ENCODE assay signal across 13 cellular contexts in genomic region chr14:91869556-91869955, GRCh38. TPM values are rescaled to one million over a fixed set of nuclear protein-coding genes. Genes with fewer than 3 reads are reported as not detected.
A peak's percentile ranks its signal among the peaks of the same experiment; 100 is the strongest.
DNase-seq lines count a peak whose midpoint lies in the region; ATAC-seq and TF ChIP-seq lines count a peak whose summit lies in the region.
"Had no signal": no experiment of that assay in that cellular context is flagged by ENCODE, and none has a peak within 500 bp of the region (broad histone marks: within the 10 kb centered on the region; RNA-seq: fewer than 3 reads in every experiment).

No MANE protein-coding gene starts in this region.

- no peak overlapping the region for H3K27ac ChIP-seq in PC-3 (ENCODE audit: low read length)
- H3K27ac ChIP-seq in colonic mucosa: peak overlapping the region; percentile 37
- H3K27ac ChIP-seq in skin epidermis: peak overlapping the region in 11 of 21 experiments; percentile 9 to 98 (median 83)
- H3K27ac ChIP-seq: HL-60 had no signal

- H3K36me3 Mint-ChIP-seq in activated CD4-positive, alpha-beta T cell treated with anti-CD3 and anti-CD28 coated beads, Interleukin-2, amount 10 ng/mL, durations not matched to agents 24 days and 14 days (ENCODE audit: low read depth): peaks cover 5% of the 10 kb centered on the region

- intact Hi-C loops in activated CD4-positive, alpha-beta T cell treated with anti-CD3 and anti-CD28 coated beads, Interleukin-2, amount 10 ng/mL, durations not matched to agents 24 days and 14 days (cut with micrococcal nuclease): no loop called here
- intact Hi-C loops in PC-3 (cut with micrococcal nuclease): no loop called here
- intact Hi-C loops in colonic mucosa (cut with DNase I): no loop called here

- H3K4me3 Mint-ChIP-seq in activated CD4-positive, alpha-beta T cell treated with anti-CD3 and anti-CD28 coated beads, Interleukin-2, amount 10 ng/mL, durations not matched to agents 24 days and 14 days: peak overlapping the region; percentile 88

- H3K4me1 Mint-ChIP-seq in activated CD4-positive, alpha-beta T cell treated with anti-CD3 and anti-CD28 coated beads, Interleukin-2, amount 10 ng/mL, durations not matched to agents 24 days and 14 days: peaks cover 89% of the 10 kb centered on the region

- BruUV-seq in PC-3 (replicated peaks; lab: Mats Ljungman, UMichigan): no TSS peak

- H3K27ac Mint-ChIP-seq in activated CD4-positive, alpha-beta T cell treated with anti-CD3 and anti-CD28 coated beads, Interleukin-2, amount 10 ng/mL, durations not matched to agents 24 days and 14 days: peak overlapping the region; percentile 98

- H3K36me3 ChIP-seq in PC-3 (ENCODE audit: low read depth, low read length) (no peaks in the 10 kb centered on the region), colonic mucosa (no peaks in the 10 kb centered on the region)

- H3K4me3 ChIP-seq in PC-3 (ENCODE audit: low read length): peak overlapping the region; percentile 10; the same call in 1 of the 2 replicates
- no peak overlapping the region for H3K4me3 ChIP-seq in colonic mucosa
- no peak overlapping the region for H3K4me3 ChIP-seq in skin epidermis

- H3K27me3 Mint-ChIP-seq in activated CD4-positive, alpha-beta T cell treated with anti-CD3 and anti-CD28 coated beads, Interleukin-2, amount 10 ng/mL, durations not matched to agents 24 days and 14 days: no peaks in the 10 kb centered on the region

- H3K9ac ChIP-seq in PC-3 (ENCODE audit: low read length): no peak overlapping the region
- H3K9ac ChIP-seq in colonic mucosa (ENCODE audit: low read depth in 2 of 2, low read length in 2 of 2): no peak overlapping the region

- POLR2A ChIA-PET in PC-3 (lab: Charles Lee; ENCODE audit: unreplicated experiment): no interaction called here

- DNase-seq in activated CD4-positive, alpha-beta T cell treated with anti-CD3 and anti-CD28 coated beads, Interleukin-2, amount 10 ng/mL, durations not matched to agents 24 days and 14 days: no peak
- no peak for DNase-seq in activated CD4-positive, alpha-beta T cell treated with anti-CD3 and anti-CD28 coated beads for 1 hour
- DNase-seq in PC-3 (no peak), colonic mucosa (no peak), NCI-H128 (lab: John Stamatoyannopoulos, UW; ENCODE audit: unreplicated experiment) (no peak)
- DNase-seq: hypothalamus, MV-4-11, NCI-H526 treated with DMSO at 0.1 percent for 48 hours, right cardiac atrium had no signal

- peak overlapping the region; percentile 58 for H3K4me2 ChIP-seq in PC-3 (ENCODE audit: low read length)

- H3F3A ChIP-seq in PC-3 (ENCODE audit: low read length, unreplicated experiment): no peaks in the 10 kb centered on the region

- TF ChIP-seq CTCF in PC-3 (conservative IDR thresholded peaks at IDR 0.05; ENCODE audit: low read depth, low read length) (no peak), colonic mucosa (IDR thresholded peaks at IDR 0.05) (no peak)

- no peaks in the 10 kb centered on the region for H3K79me2 ChIP-seq in PC-3 (ENCODE audit: low read length)

- H2AFZ ChIP-seq in PC-3 (ENCODE audit: low read length): peak overlapping the region; percentile 68; the same call in 1 of the 2 replicates

- H3K27me3 ChIP-seq in PC-3 (ENCODE audit: low read length) (no peaks in the 10 kb centered on the region), colonic mucosa (no peaks in the 10 kb centered on the region)

- no peaks in the 10 kb centered on the region for H3K9me3 Mint-ChIP-seq in activated CD4-positive, alpha-beta T cell treated with anti-CD3 and anti-CD28 coated beads, Interleukin-2, amount 10 ng/mL, durations not matched to agents 24 days and 14 days

- no peaks in the 10 kb centered on the region for H3K9me2 ChIP-seq in PC-3 (replicated peaks; ENCODE audit: low read length)

- H3K4me1 ChIP-seq in PC-3 (ENCODE audit: insufficient read depth, low read length): peaks cover 34% of the 10 kb centered on the region
- H3K4me1 ChIP-seq in colonic mucosa: peaks cover 21% of the 10 kb centered on the region

- H3K9me3 ChIP-seq in PC-3 (ENCODE audit: low read length): no peaks in the 10 kb centered on the region
- no peaks in the 10 kb centered on the region for H3K9me3 ChIP-seq in colonic mucosa

- ATAC-seq in PC-3 (no peak), GM21526 (IDR thresholded peaks at IDR 0.05; ENCODE audit: low FRiP score, unreplicated experiment) (no peak), GM18520 (IDR thresholded peaks at IDR 0.05; ENCODE audit: unreplicated experiment) (no peak)
- ATAC-seq: right cardiac atrium had no signal

- CTCF ChIA-PET in PC-3 (lab: Charles Lee): no interaction called here

- H4K20me1 ChIP-seq in PC-3 (ENCODE audit: low read length): no peaks in the 10 kb centered on the region

RNA-seq across cellular contexts. Expression of gene TC2N, which starts 2.2 kb away (rescaled TPM):
- 18.6 and 19.3 TPM in 2 replicates for total RNA-seq in activated CD4-positive, alpha-beta T cell treated with anti-CD3 and anti-CD28 coated beads, Interleukin-2, amount 10 ng/mL, durations not matched to agents 24 days and 14 days
- 3.7 and 6.2 TPM in 2 replicates for total RNA-seq in PC-3 (2014; rRNA removed)
- 10 to 100 TPM; 67.6 to 93.4 TPM for total RNA-seq in colonic mucosa
